In genomic region chr7:42574693-42575084, GRCh38 we compare ENCODE assay signal across 14 cellular contexts.
DNase-seq lines count a peak whose midpoint lies in the region; ATAC-seq and TF ChIP-seq lines count a peak whose summit lies in the region.
"Had no signal": no experiment of that assay in that cellular context is flagged by ENCODE, and none has a peak within 500 bp of the region (broad histone marks: within the 10 kb centered on the region; RNA-seq: fewer than 3 reads in every experiment).

No MANE protein-coding gene starts in this region.

- H3K4me1 Mint-ChIP-seq in stimulated activated naive B cell treated with anti-CD40 and anti-IgM and Interleukin-4, amounts not matched to agents 10 μg/mL and 1 μg/mL and 100 μg/mL, for 72 hours, result no peaks in the 10 kb centered on the region
- H3K4me1 Mint-ChIP-seq: activated CD8-positive, alpha-beta memory T cell treated with anti-CD3 and anti-CD28 coated beads, Interleukin-2, amount 10 ng/mL, durations not matched to agents 7 days and 5 days; activated naive CD8-positive, alpha-beta T cell treated with anti-CD3 and anti-CD28 coated beads for 36 hours had no signal

- dilution Hi-C loops in mammary epithelial cell (cut with HindIII; ENCODE audit: low sequenced_read_pairs), result no loop called here

- no peak overlapping the region for H2BK5ac ChIP-seq in mesendoderm (ENCODE audit: low read length)

- no peak overlapping the region for H2AK5ac ChIP-seq in mesendoderm (ENCODE audit: low read length)

- no peak for TF ChIP-seq POLR2A in esophagus squamous epithelium (IDR thresholded peaks at IDR 0.05)

- H3K27ac Mint-ChIP-seq in stimulated activated naive B cell treated with anti-CD40 and anti-IgM and Interleukin-4, amounts not matched to agents 10 μg/mL and 1 μg/mL and 100 μg/mL, for 72 hours, result no peak overlapping the region
- H3K27ac Mint-ChIP-seq: activated CD8-positive, alpha-beta memory T cell treated with anti-CD3 and anti-CD28 coated beads, Interleukin-2, amount 10 ng/mL, durations not matched to agents 7 days and 5 days; activated naive CD8-positive, alpha-beta T cell treated with anti-CD3 and anti-CD28 coated beads for 36 hours had no signal

- DNase-seq in AG09319 (ENCODE audit: extremely low read depth, low read depth), result no peak
- no peak for DNase-seq in mammary epithelial cell
- peak; percentile 25 for DNase-seq in mesendoderm
- DNase-seq in activated CD4-positive, alpha-beta T cell treated with anti-CD3 and anti-CD28 coated beads, Interleukin-2, amount 50 U/mL, for 48 hours, result no peak
- DNase-seq in esophagus squamous epithelium (lab: John Stamatoyannopoulos, UW), result no peak
- no peak for DNase-seq in stimulated activated naive B cell treated with anti-CD40 and anti-IgM and Interleukin-4, amounts not matched to agents 10 μg/mL and 1 μg/mL and 100 μg/mL, for 72 hours
- DNase-seq: activated CD8-positive, alpha-beta memory T cell treated with anti-CD3 and anti-CD28 coated beads, Interleukin-2, amount 10 ng/mL, durations not matched to agents 7 days and 5 days; activated naive CD8-positive, alpha-beta T cell treated with anti-CD3 and anti-CD28 coated beads for 36 hours; GF-D8; NCI-H2029 treated with DMSO at 0.1 percent for 48 hours; stimulated activated CD4-positive, alpha-beta T cell treated with anti-CD3 and anti-CD28 coated beads, Interleukin-12 subunit alpha, Interleukin-12 subunit beta, amount 100 ng/mL, for 4 hours had no signal

- H3K56ac ChIP-seq in mesendoderm (ENCODE audit: low read length), result no peak overlapping the region

- H3K27me3 ChIP-seq in mammary epithelial cell (ENCODE audit: insufficient read depth, low read length), result no peaks in the 10 kb centered on the region
- H3K27me3 ChIP-seq in mesendoderm (ENCODE audit: insufficient read depth, low read length, poor library complexity), result no peaks in the 10 kb centered on the region
- no peaks in the 10 kb centered on the region for H3K27me3 ChIP-seq in esophagus squamous epithelium

- H3K4me2 ChIP-seq in mammary epithelial cell (ENCODE audit: insufficient read depth, low read depth, low read length) (no peak overlapping the region), mesendoderm (ENCODE audit: low read length) (no peak overlapping the region)

- H3K36me3 Mint-ChIP-seq in stimulated activated naive B cell treated with anti-CD40 and anti-IgM and Interleukin-4, amounts not matched to agents 10 μg/mL and 1 μg/mL and 100 μg/mL, for 72 hours, result no peaks in the 10 kb centered on the region
- H3K36me3 Mint-ChIP-seq: activated CD8-positive, alpha-beta memory T cell treated with anti-CD3 and anti-CD28 coated beads, Interleukin-2, amount 10 ng/mL, durations not matched to agents 7 days and 5 days; activated naive CD8-positive, alpha-beta T cell treated with anti-CD3 and anti-CD28 coated beads for 36 hours had no signal

- no peak for ATAC-seq in GM18858 (IDR thresholded peaks at IDR 0.05; ENCODE audit: unreplicated experiment)
- ATAC-seq in stimulated activated naive B cell treated with anti-CD40 and anti-IgM and Interleukin-4, amounts not matched to agents 10 μg/mL and 1 μg/mL and 100 μg/mL, for 72 hours (replicated peaks), result no peak
- ATAC-seq: activated CD8-positive, alpha-beta memory T cell treated with anti-CD3 and anti-CD28 coated beads, Interleukin-2, amount 10 ng/mL, durations not matched to agents 7 days and 5 days; Panc1 had no signal

- H3K18ac ChIP-seq in mesendoderm (ENCODE audit: low read length), result no peak overlapping the region

- no peaks in the 10 kb centered on the region for H3K27me3 Mint-ChIP-seq in stimulated activated naive B cell treated with anti-CD40 and anti-IgM and Interleukin-4, amounts not matched to agents 10 μg/mL and 1 μg/mL and 100 μg/mL, for 72 hours
- H3K27me3 Mint-ChIP-seq: activated CD8-positive, alpha-beta memory T cell treated with anti-CD3 and anti-CD28 coated beads, Interleukin-2, amount 10 ng/mL, durations not matched to agents 7 days and 5 days; activated naive CD8-positive, alpha-beta T cell treated with anti-CD3 and anti-CD28 coated beads for 36 hours had no signal

- no peak overlapping the region for H2BK120ac ChIP-seq in mesendoderm (ENCODE audit: low read depth, low read length)

- H3K4me3 ChIP-seq in mammary epithelial cell (replicated peaks in 1 of 3; ENCODE audit: insufficient read depth in 1 of 3, low read depth in 2 of 3, low read length in 3 of 3) (no peak overlapping the region), mesendoderm (ENCODE audit: low read length) (no peak overlapping the region), esophagus squamous epithelium (no peak overlapping the region)

- H2AFZ ChIP-seq in mammary epithelial cell (ENCODE audit: low read depth, low read length), result no peak overlapping the region

- no peak overlapping the region for H3K4ac ChIP-seq in mesendoderm (ENCODE audit: low read depth, low read length)

- 48% methylated on average over 3 of the region's 3 CpGs for WGBS in mammary epithelial cell (ENCODE audit: low coverage, missing lambda C conversion rate)
- no CpG with 5 or more reads among the region's 3 CpGs for WGBS in mesendoderm (ENCODE audit: extremely low coverage, insufficient coverage, low lambda C conversion rate)
- WGBS in esophagus squamous epithelium, 2 donors, result 71 to 80% methylated on average over 3 of the region's 3 CpGs

- no peak overlapping the region for H4K5ac ChIP-seq in mesendoderm (ENCODE audit: low read length)

- H3K36me3 ChIP-seq in mammary epithelial cell (ENCODE audit: insufficient read depth, low read length), result no peaks in the 10 kb centered on the region
- no peaks in the 10 kb centered on the region for H3K36me3 ChIP-seq in mesendoderm (ENCODE audit: control insufficient read depth, insufficient read depth, low read length)
- H3K36me3 ChIP-seq in esophagus squamous epithelium, result no peaks in the 10 kb centered on the region

- intact Hi-C loops in mammary epithelial cell (cut with micrococcal nuclease) (loop anchor here (1.0 to 10.0 kb wide), 6 partner anchors 301 to 903 kb away; no protein-coding TSS in a partner anchor), esophagus squamous epithelium (cut with DNase I) (no loop called here)

- no peak overlapping the region for H3K27ac ChIP-seq in mammary epithelial cell (ENCODE audit: insufficient read depth, low read depth, low read length)
- no peak overlapping the region for H3K27ac ChIP-seq in mesendoderm (ENCODE audit: low read depth, low read length)
- peak overlapping the region in 1 of 4 donors; percentile 19 for H3K27ac ChIP-seq in esophagus squamous epithelium

- no peak overlapping the region for H2BK15ac ChIP-seq in mesendoderm (replicated peaks; ENCODE audit: low read depth)

- no peak overlapping the region for H3K23ac ChIP-seq in mesendoderm (ENCODE audit: low read length)

- no peaks in the 10 kb centered on the region for H4K20me1 ChIP-seq in mammary epithelial cell (ENCODE audit: insufficient read depth, low read length)

- in situ Hi-C loops in mammary epithelial cell (cut with MboI; ENCODE audit: low sequenced_read_pairs in 2 of 2), result loop anchor here (10.0 to 25.0 kb wide), 2 partner anchors 612 to 630 kb away; no protein-coding TSS in a partner anchor

- H3K9ac ChIP-seq in mammary epithelial cell (ENCODE audit: insufficient read depth, low read length) (no peak overlapping the region), mesendoderm (ENCODE audit: low read length) (no peak overlapping the region)

- BruUV-seq in mammary epithelial cell (replicated peaks; lab: Mats Ljungman, UMichigan), result no TSS peak

- H3K79me2 ChIP-seq in mammary epithelial cell (ENCODE audit: insufficient read depth, low read length) (no peaks in the 10 kb centered on the region), mesendoderm (ENCODE audit: control insufficient read depth, insufficient read depth, low read length) (no peaks in the 10 kb centered on the region)

- peaks cover 4 to 6% of the 10 kb centered on the region in 2 donors for H3K9me3 Mint-ChIP-seq in stimulated activated naive B cell treated with anti-CD40 and anti-IgM and Interleukin-4, amounts not matched to agents 10 μg/mL and 1 μg/mL and 100 μg/mL, for 72 hours

- no peak overlapping the region for H3K4me3 Mint-ChIP-seq in stimulated activated naive B cell treated with anti-CD40 and anti-IgM and Interleukin-4, amounts not matched to agents 10 μg/mL and 1 μg/mL and 100 μg/mL, for 72 hours
- H3K4me3 Mint-ChIP-seq: activated CD8-positive, alpha-beta memory T cell treated with anti-CD3 and anti-CD28 coated beads, Interleukin-2, amount 10 ng/mL, durations not matched to agents 7 days and 5 days; activated naive CD8-positive, alpha-beta T cell treated with anti-CD3 and anti-CD28 coated beads for 36 hours had no signal

- H3K4me1 ChIP-seq in mammary epithelial cell (ENCODE audit: insufficient read depth, low read length) (peaks cover 3% of the 10 kb centered on the region), mesendoderm (ENCODE audit: control insufficient read depth, low read depth, low read length) (no peaks in the 10 kb centered on the region), esophagus squamous epithelium (peaks cover 0 to 42% (median 8%) of the 10 kb centered on the region in 3 donors)

- H4K8ac ChIP-seq in mesendoderm (ENCODE audit: low read depth, low read length), result no peak overlapping the region

- CTCF ChIA-PET in mammary epithelial cell (lab: Charles Lee; ENCODE audit: low non-redundant PET), result interaction anchor here (1.0 to 1.2 kb wide), 2 partner anchors 301 to 597 kb away, joined by 3 to 4 read pairs; no protein-coding TSS in a partner anchor

- H3K9me3 ChIP-seq in mammary epithelial cell (replicated peaks; ENCODE audit: insufficient read depth, low read length) (no peaks in the 10 kb centered on the region), esophagus squamous epithelium (peaks cover 0 to 10% (median 6%) of the 10 kb centered on the region in 3 donors)

- TF ChIP-seq CTCF in AG09319 (IDR thresholded peaks at IDR 0.05; ENCODE audit: low read depth, low read length), result peak; percentile 32; the same call in 1 of the 2 replicates
- peak; percentile 65 for TF ChIP-seq CTCF in LNCAP (IDR thresholded peaks at IDR 0.05)
- TF ChIP-seq CTCF in mammary epithelial cell (conservative IDR thresholded peaks at IDR 0.05 in 1 of 2, IDR thresholded peaks at IDR 0.05 in 1 of 2; ENCODE audit: extremely low read depth in 1 of 2, insufficient read depth in 1 of 2, low read depth in 1 of 2, low read length in 2 of 2), result peak; percentile 53 to 64
- TF ChIP-seq CTCF in esophagus squamous epithelium (IDR thresholded peaks at IDR 0.05), result peak in 3 of 6 experiments; percentile 11 to 41 (median 28)

- H3K79me1 ChIP-seq in mesendoderm (ENCODE audit: low read length), result no peaks in the 10 kb centered on the region
